ENCODE assay signal across 24 cellular contexts in the genomic region with DNA sequence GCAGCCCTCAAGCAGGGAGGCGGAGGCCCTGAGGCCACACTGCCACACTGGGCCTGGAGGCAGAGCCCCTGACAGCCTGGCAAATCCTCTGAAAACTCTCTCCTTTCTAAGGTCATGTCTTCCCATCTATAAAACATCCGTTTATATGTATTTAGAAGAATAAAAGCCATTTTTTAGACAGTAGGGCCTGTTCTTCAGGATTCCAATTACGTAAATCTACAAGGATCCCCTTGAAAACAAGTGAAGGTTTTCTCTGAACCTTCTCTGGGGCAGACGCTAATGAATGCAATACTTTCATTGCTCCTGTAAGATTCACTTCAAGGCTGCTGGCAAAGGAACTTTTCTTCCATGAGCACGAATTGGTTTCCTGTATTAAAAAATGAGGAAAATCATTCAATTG. TPM values are rescaled to one million over a fixed set of nuclear protein-coding genes. Genes with fewer than 3 reads are reported as not detected.
"Had no signal": no experiment of that assay in that cellular context is flagged by ENCODE, and none has a peak within 500 bp of the region (broad histone marks: within the 10 kb centered on the region; RNA-seq: fewer than 3 reads in every experiment).

No MANE protein-coding gene starts in this region.

- DNase-seq: hypothalamus; islet precursor cell; left ventricle myocardium inferior; mesendoderm; naive B cell; natural killer cell; nephron progenitor cell; pancreas; posterior cingulate gyrus; retina; right cardiac atrium; sigmoid colon; small intestine; spleen; stimulated activated CD4-positive, alpha-beta T cell treated with anti-CD3 and anti-CD28 coated beads, Interleukin-4, amount 100 ng/mL, for 24 hours; stimulated activated naive CD4-positive, alpha-beta T cell; substantia nigra; transverse colon had no signal

- H3K27me3 ChIP-seq: pancreas, sigmoid colon, spleen, transverse colon, upper lobe of left lung, vagina had no signal

- ATAC-seq: natural killer cell; pancreas; right cardiac atrium; stimulated activated effector memory CD8-positive, alpha-beta T cell treated with anti-CD3 and anti-CD28 coated beads, Interleukin-12 subunit alpha, Interleukin-12 subunit beta, amount 100 ng/mL, for 72 hours had no signal

- H3K27ac ChIP-seq: left ventricle myocardium inferior, pancreas, prostate gland, sigmoid colon, spleen, transverse colon, upper lobe of left lung, vagina had no signal

- H3K9me3 ChIP-seq: left ventricle myocardium inferior, pancreas, prostate gland, sigmoid colon, spleen, transverse colon, upper lobe of left lung, vagina had no signal

- H3K4me3 ChIP-seq: left ventricle myocardium inferior, lung, pancreas, prostate gland, sigmoid colon, spleen, transverse colon, upper lobe of left lung, vagina had no signal

RNA-seq across cellular contexts. Expression of a gene that starts 53.9 kb away (rescaled TPM):
- total RNA-seq: mononuclear cell, vagina had no signal
